In the genomic region with DNA sequence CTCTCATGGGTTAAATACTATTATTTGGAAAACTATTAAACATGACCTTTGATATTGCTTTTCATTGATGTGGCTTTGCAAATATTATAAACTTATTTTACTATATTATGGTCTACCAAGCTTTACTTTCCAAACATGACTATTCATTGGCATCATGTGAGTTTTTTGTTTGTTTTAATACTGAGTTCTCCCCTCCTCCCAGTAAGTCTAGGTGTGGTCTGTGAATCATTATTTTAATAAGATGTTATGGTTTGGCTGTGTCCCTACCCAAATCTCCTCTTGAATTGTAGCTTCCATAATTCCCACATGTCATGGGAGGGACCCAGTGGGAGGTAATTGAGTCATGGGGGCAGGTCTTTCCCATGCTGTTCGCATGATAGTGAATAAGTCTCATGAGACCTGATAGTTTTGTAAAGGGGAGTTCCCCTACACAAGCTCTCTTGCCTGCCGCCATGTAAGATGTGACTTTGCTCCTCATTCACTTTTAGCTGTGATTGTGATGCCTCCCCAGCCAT, we compare ENCODE assay signal across 1 cellular context.
TF ChIP-seq lines count a peak whose summit lies in the region.

No MANE protein-coding gene starts in this region.

TF ChIP-seq in SK-N-SH treated with all-trans-retinoic acid at 6 μM for 48 hours, 23 proteins besides CTCF, POLR2A, EP300 and RAD21 (continued from another document):
- TF ChIP-seq, protein P1, sequence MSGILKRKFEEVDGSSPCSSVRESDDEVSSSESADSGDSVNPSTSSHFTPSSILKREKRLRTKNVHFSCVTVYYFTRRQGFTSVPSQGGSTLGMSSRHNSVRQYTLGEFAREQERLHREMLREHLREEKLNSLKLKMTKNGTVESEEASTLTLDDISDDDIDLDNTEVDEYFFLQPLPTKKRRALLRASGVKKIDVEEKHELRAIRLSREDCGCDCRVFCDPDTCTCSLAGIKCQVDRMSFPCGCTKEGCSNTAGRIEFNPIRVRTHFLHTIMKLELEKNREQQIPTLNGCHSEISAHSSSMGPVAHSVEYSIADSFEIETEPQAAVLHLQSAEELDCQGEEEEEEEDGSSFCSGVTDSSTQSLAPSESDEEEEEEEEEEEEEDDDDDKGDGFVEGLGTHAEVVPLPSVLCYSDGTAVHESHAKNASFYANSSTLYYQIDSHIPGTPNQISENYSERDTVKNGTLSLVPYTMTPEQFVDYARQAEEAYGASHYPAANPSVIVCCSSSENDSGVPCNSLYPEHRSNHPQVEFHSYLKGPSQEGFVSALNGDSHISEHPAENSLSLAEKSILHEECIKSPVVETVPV (CRISPR knock-in tag; IDR thresholded peaks at IDR 0.05) = no peak
- no peak for TF ChIP-seq ZNF565 (CRISPR knock-in tag; conservative IDR thresholded peaks at IDR 0.05; ENCODE audit: low read depth)
- no peak for TF ChIP-seq BACH2 (CRISPR knock-in tag; IDR thresholded peaks at IDR 0.05; ENCODE audit: borderline replicate concordance)
